ENCODE assay signal across 15 cellular contexts in the genomic region with DNA sequence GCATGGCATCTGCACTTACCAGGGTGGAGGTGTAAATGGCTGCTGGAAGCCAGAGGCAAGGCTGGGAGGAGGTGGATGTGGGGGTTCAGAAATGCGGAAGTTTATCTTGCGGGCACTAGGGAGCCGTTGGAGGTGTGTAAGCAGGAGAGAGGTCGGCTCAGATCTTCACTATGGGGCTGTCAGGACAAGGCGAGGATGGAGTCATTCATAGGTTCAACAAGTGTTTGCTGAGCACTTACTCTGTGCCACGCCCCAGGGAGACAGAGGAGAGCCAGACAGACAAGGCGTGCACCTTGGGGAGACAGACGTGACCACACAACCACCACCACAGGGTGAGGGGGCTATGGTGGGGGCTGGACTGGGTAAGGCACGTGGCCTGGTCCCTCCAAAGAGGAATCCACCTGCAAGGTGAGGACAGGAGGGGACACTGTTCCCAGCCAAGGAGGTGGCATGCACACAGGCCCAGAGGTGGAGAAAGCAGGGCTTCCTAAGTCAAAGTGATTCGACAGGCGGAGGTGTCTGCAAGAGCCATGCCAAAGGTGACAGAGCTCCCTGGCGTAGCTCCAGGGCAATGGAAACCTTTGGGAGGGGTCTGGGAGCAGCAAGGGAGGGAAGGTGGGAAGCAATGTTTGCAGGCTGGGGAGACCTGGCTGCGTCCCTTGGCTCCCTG. TPM values are rescaled to one million over a fixed set of nuclear protein-coding genes. Genes with fewer than 3 reads are reported as not detected.
DNase-seq lines count a peak whose midpoint lies in the region; ATAC-seq, FAIRE-seq and TF ChIP-seq lines count a peak whose summit lies in the region.
"Had no signal": no experiment of that assay in that cellular context is flagged by ENCODE, and none has a peak within 500 bp of the region (broad histone marks: within the 10 kb centered on the region; RNA-seq: fewer than 3 reads in every experiment).

No MANE protein-coding gene starts in this region.

- H3K4me3 ChIP-seq in H1 (ENCODE audit: extremely low read depth in 1 of 4, insufficient read depth in 2 of 4, low read depth in 3 of 4, low read length in 4 of 4) (peak overlapping the region in 1 of 4 experiments; percentile 52; a peak in 1 of 8 replicates), H7 (ENCODE audit: insufficient read depth, low read depth, low read length) (no peak overlapping the region)
- H3K4me3 ChIP-seq: adrenal gland, skin epidermis, uterus had no signal

- peak overlapping the region; percentile 73 for H3K18ac ChIP-seq in H1 (ENCODE audit: extremely low read depth, low read length)

- no peak for FAIRE-seq in H1 (lab: Jason Lieb, UNC)
- FAIRE-seq: frontal cortex had no signal

- peak overlapping the region; percentile 75 for H2BK20ac ChIP-seq in H1 (ENCODE audit: low read length)

- no peak for TF ChIP-seq POLR2A in H1 (IDR thresholded peaks at IDR 0.05; ENCODE audit: control extremely low read depth in 1 of 2, low read depth in 2 of 2, low read length in 2 of 2)

- no peak for TF ChIP-seq EP300 in H1 (IDR thresholded peaks at IDR 0.05; ENCODE audit: borderline replicate concordance in 1 of 2, low read depth in 2 of 2, low read length in 2 of 2)

- no peak for TF ChIP-seq RAD21 in H1 (IDR thresholded peaks at IDR 0.05 in 1 of 2, conservative IDR thresholded peaks at IDR 0.05 in 1 of 2; ENCODE audit: low read depth in 2 of 2, low read length in 2 of 2)

- peak overlapping the region; percentile 76 for H4K91ac ChIP-seq in H1 (replicated peaks; ENCODE audit: insufficient read length, low read length)

- H3K36me3 Mint-ChIP-seq in activated T-cell treated with anti-CD3 and anti-CD28 coated beads, Interleukin-2, amount 50 U/mL, for 24 hours (ENCODE audit: low read depth) = no peaks in the 10 kb centered on the region
- no peaks in the 10 kb centered on the region for H3K36me3 Mint-ChIP-seq in stimulated activated memory B cell treated with anti-CD40 and anti-IgM and Interleukin-4, amounts not matched to agents 10 μg/mL and 1 μg/mL and 100 μg/mL, for 72 hours
- H3K36me3 Mint-ChIP-seq: natural killer cell had no signal

- no peaks in the 10 kb centered on the region for H3K79me1 ChIP-seq in H1 (ENCODE audit: low read depth, low read length)

- H2BK12ac ChIP-seq in H1 (ENCODE audit: low read depth, low read length) = peak overlapping the region; percentile 98; the same call in 1 of the 2 replicates

- H3K4me2 ChIP-seq in H1 (ENCODE audit: insufficient read depth in 1 of 2, low read depth in 2 of 2, low read length in 2 of 2) = peak overlapping the region; percentile 51 to 69; a peak in 3 of 4 replicates

- no peak for DNase-seq in activated T-cell treated with anti-CD3 and anti-CD28 coated beads, Interleukin-2, amount 50 U/mL, for 24 hours
- no peak for DNase-seq in activated T-cell treated with anti-CD3 and anti-CD28 coated beads, Interleukin-2, amount 50 U/mL, for 1 hour
- DNase-seq in NCI-H2171 treated with DMSO at 0.1 percent for 48 hours (lab: John Stamatoyannopoulos, UW) (peak; percentile 47), H1 (ENCODE audit: low read depth in 1 of 2, low spot score in 2 of 2) (no peak), DMS79 (lab: John Stamatoyannopoulos, UW) (no peak), H7 (no peak)
- DNase-seq: adrenal gland, natural killer cell, NCI-H1105, NCI-H526 treated with DMSO at 0.1 percent for 48 hours, uterus had no signal

- peaks cover 10 to 60% (median 44%) of the 10 kb centered on the region in 4 experiments for H3K4me1 ChIP-seq in H1 (replicated peaks in 1 of 4; ENCODE audit: control insufficient read depth in 3 of 4, insufficient read depth in 4 of 4, low read length in 3 of 4)
- H3K4me1 ChIP-seq: uterus had no signal

- H2BK15ac ChIP-seq in H1 (ENCODE audit: low read length) = peak overlapping the region; percentile 98

- H3K27me3 Mint-ChIP-seq in activated T-cell treated with anti-CD3 and anti-CD28 coated beads, Interleukin-2, amount 50 U/mL, for 24 hours = no peaks in the 10 kb centered on the region
- H3K27me3 Mint-ChIP-seq in stimulated activated memory B cell treated with anti-CD40 and anti-IgM and Interleukin-4, amounts not matched to agents 10 μg/mL and 1 μg/mL and 100 μg/mL, for 72 hours = peaks cover 35% of the 10 kb centered on the region

- POLR2A ChIA-PET in H1 (lab: Charles Lee; ENCODE audit: partially characterized antibody) = interaction anchor here (1.2 to 2.8 kb wide), 2 partner anchors 33 to 44 kb away, joined by 3 to 8 read pairs; no protein-coding TSS in a partner anchor

- H3K56ac ChIP-seq in H1 (replicated peaks; ENCODE audit: insufficient read length, low read depth, low read length) = no peak overlapping the region

- H4K5ac ChIP-seq in H1 (ENCODE audit: insufficient read length, low read depth, low read length) = no peak overlapping the region

- H2AK5ac ChIP-seq in H1 (ENCODE audit: low read depth, low read length) = peak overlapping the region; percentile 53; the same call in 1 of the 2 replicates

- H3K36me3 ChIP-seq in H1 (ENCODE audit: control insufficient read depth in 2 of 4, insufficient read depth in 4 of 4, low read length in 3 of 4) (no peaks in the 10 kb centered on the region), H7 (replicated peaks; ENCODE audit: control insufficient read depth, insufficient read depth, low read length) (no peaks in the 10 kb centered on the region)
- H3K36me3 ChIP-seq: adrenal gland, uterus had no signal

- no peak overlapping the region for H3K27ac ChIP-seq in H1 (ENCODE audit: low read depth, low read length)
- H3K27ac ChIP-seq: adrenal gland, uterus had no signal

- no peaks in the 10 kb centered on the region for H3K79me2 ChIP-seq in H1 (ENCODE audit: control insufficient read depth in 1 of 2, insufficient read depth in 2 of 2, low read length in 2 of 2)

- CTCF ChIA-PET in H1 (lab: Charles Lee; ENCODE audit: partially characterized antibody) = interaction anchor here (0.9 to 1.0 kb wide), 3 partner anchors 23 to 109 kb away, joined by 3 to 6 read pairs (median 3); no protein-coding TSS in a partner anchor

- peaks cover 5% of the 10 kb centered on the region; the same call in 1 of the 2 replicates for H3K23me2 ChIP-seq in H1 (ENCODE audit: low read depth, low read length)

- no peaks in the 10 kb centered on the region for H3K9me3 ChIP-seq in H1 (ENCODE audit: insufficient read depth in 2 of 2, low read depth in 1 of 2, low read length in 1 of 2)
- H3K9me3 ChIP-seq: adrenal gland, uterus had no signal

- peak overlapping the region; percentile 42 for H3K27ac Mint-ChIP-seq in activated T-cell treated with anti-CD3 and anti-CD28 coated beads, Interleukin-2, amount 50 U/mL, for 24 hours
- H3K27ac Mint-ChIP-seq in stimulated activated memory B cell treated with anti-CD40 and anti-IgM and Interleukin-4, amounts not matched to agents 10 μg/mL and 1 μg/mL and 100 μg/mL, for 72 hours = peak overlapping the region; percentile 68

- peak overlapping the region; percentile 83 for H3K4ac ChIP-seq in H1 (replicated peaks; ENCODE audit: insufficient read length, low read depth, low read length)

- H2BK5ac ChIP-seq in H1 (ENCODE audit: low read depth, low read length) = peak overlapping the region; percentile 97; the same call in 1 of the 2 replicates

- peaks cover 0 to 7% (median 6%) of the 10 kb centered on the region in 4 experiments; a peak in 5 of 7 replicates for H3K27me3 ChIP-seq in H1 (replicated peaks in 1 of 4; ENCODE audit: control insufficient read depth in 3 of 4, extremely low read depth in 1 of 4, insufficient read depth in 3 of 4, low read length in 3 of 4)
- H3K27me3 ChIP-seq in H7 (ENCODE audit: control insufficient read depth, insufficient read depth, low read length) = peaks cover 8% of the 10 kb centered on the region; the same call in 1 of the 2 replicates
- H3K27me3 ChIP-seq: adrenal gland, uterus had no signal

- ATAC-seq in stimulated activated memory B cell treated with anti-CD40 and anti-IgM and Interleukin-4, amounts not matched to agents 10 μg/mL and 1 μg/mL and 100 μg/mL, for 72 hours = no peak
- ATAC-seq in GM19467 (IDR thresholded peaks at IDR 0.05; ENCODE audit: unreplicated experiment) = no peak

- H3K9ac ChIP-seq in H1 (replicated peaks in 1 of 4; ENCODE audit: extremely low read depth in 1 of 4, low read depth in 3 of 4, low read length in 3 of 4) = no peak overlapping the region

- no peak overlapping the region for H3K14ac ChIP-seq in H1 (ENCODE audit: insufficient read length)

- H2AFZ ChIP-seq in H1 (ENCODE audit: low read length) = no peak overlapping the region

- no peak overlapping the region for H2BK120ac ChIP-seq in H1 (replicated peaks; ENCODE audit: low read depth, low read length)

- H3K4me3 Mint-ChIP-seq in activated T-cell treated with anti-CD3 and anti-CD28 coated beads, Interleukin-2, amount 50 U/mL, for 24 hours = no peak overlapping the region
- peak overlapping the region; percentile 69 for H3K4me3 Mint-ChIP-seq in stimulated activated memory B cell treated with anti-CD40 and anti-IgM and Interleukin-4, amounts not matched to agents 10 μg/mL and 1 μg/mL and 100 μg/mL, for 72 hours

- H3K4me1 Mint-ChIP-seq in activated T-cell treated with anti-CD3 and anti-CD28 coated beads, Interleukin-2, amount 50 U/mL, for 24 hours (ENCODE audit: low read depth) = peaks cover 76% of the 10 kb centered on the region
- peaks cover 69% of the 10 kb centered on the region for H3K4me1 Mint-ChIP-seq in stimulated activated memory B cell treated with anti-CD40 and anti-IgM and Interleukin-4, amounts not matched to agents 10 μg/mL and 1 μg/mL and 100 μg/mL, for 72 hours

- 73% methylated on average over 13 of the region's 13 CpGs; no CpG with 5 or more reads in 1 of the 2 experiments for WGBS in H1 (ENCODE audit: extremely low coverage in 1 of 2, insufficient coverage in 1 of 2, insufficient read length in 1 of 2, insufficient replicate concordance in 2 of 2, low coverage in 1 of 2, low lambda C conversion rate in 2 of 2, missing lambda C conversion rate in 1 of 2), 2 experiments

- H3K23ac ChIP-seq in H1 (ENCODE audit: insufficient read length) = no peak overlapping the region

- H4K8ac ChIP-seq in H1 (ENCODE audit: extremely low read depth, insufficient read depth, low read length) = no peak overlapping the region

- H4K20me1 ChIP-seq in H1 (replicated peaks in 1 of 2; ENCODE audit: control insufficient read depth in 1 of 2, insufficient read depth in 2 of 2, low read length in 2 of 2) = peaks cover 2 to 3% of the 10 kb centered on the region in 2 experiments

- no peaks in the 10 kb centered on the region for H3K9me3 Mint-ChIP-seq in activated T-cell treated with anti-CD3 and anti-CD28 coated beads, Interleukin-2, amount 50 U/mL, for 24 hours
- no peaks in the 10 kb centered on the region for H3K9me3 Mint-ChIP-seq in stimulated activated memory B cell treated with anti-CD40 and anti-IgM and Interleukin-4, amounts not matched to agents 10 μg/mL and 1 μg/mL and 100 μg/mL, for 72 hours
- H3K9me3 Mint-ChIP-seq: natural killer cell had no signal

- TF ChIP-seq CTCF in H1 (IDR thresholded peaks at IDR 0.05; ENCODE audit: control extremely low read depth in 1 of 3, insufficient read depth in 1 of 3, low read depth in 1 of 3, low read length in 3 of 3) = no peak

RNA-seq across cellular contexts. Expression of gene TCF20, which starts 30.8 kb away (rescaled TPM):
- total RNA-seq in H1 (2021; fragmentation: NEBNext Ultra II Directional; extraction: Animal tissue kit (Norgen Biotek cat#: 25700)) = 79.8 and 80.4 TPM in 2 replicates
- 22.0 and 23.3 TPM in 2 replicates for polyA plus RNA-seq in H1 (2011; rRNA removed)
- 30.3 TPM for polyA plus RNA-seq in H1 (2011; cell fraction: cytosol; rRNA removed)
- 38.0 TPM for polyA plus RNA-seq in H1 (2011; cell fraction: nucleus; rRNA removed)
- 32.2 to 35.2 TPM (median 33.5 TPM) in 4 replicates for polyA plus RNA-seq in H1 (2012, experiment 1 of 2)
- 6.0 TPM for polyA plus RNA-seq in H1 (2012, experiment 2 of 2)
- polyA plus RNA-seq in H1 (2013, experiment 1 of 2) = 23.5 TPM
- 22.7 TPM for polyA plus RNA-seq in H1 (2013, experiment 2 of 2)
- polyA minus RNA-seq in H1 (2011; rRNA and poly(A)+ RNA removed) = 101 TPM in 2 replicates
- 35.6 TPM for polyA minus RNA-seq in H1 (2011; cell fraction: cytosol; rRNA and poly(A)+ RNA removed)
- polyA minus RNA-seq in H1 (2011; cell fraction: nucleus; rRNA and poly(A)+ RNA removed) = 74.0 TPM
- 39.8 and 56.4 TPM in 2 replicates for total RNA-seq in H7 (2014; rRNA removed; shearing (Covaris generic))
